In the genomic region with DNA sequence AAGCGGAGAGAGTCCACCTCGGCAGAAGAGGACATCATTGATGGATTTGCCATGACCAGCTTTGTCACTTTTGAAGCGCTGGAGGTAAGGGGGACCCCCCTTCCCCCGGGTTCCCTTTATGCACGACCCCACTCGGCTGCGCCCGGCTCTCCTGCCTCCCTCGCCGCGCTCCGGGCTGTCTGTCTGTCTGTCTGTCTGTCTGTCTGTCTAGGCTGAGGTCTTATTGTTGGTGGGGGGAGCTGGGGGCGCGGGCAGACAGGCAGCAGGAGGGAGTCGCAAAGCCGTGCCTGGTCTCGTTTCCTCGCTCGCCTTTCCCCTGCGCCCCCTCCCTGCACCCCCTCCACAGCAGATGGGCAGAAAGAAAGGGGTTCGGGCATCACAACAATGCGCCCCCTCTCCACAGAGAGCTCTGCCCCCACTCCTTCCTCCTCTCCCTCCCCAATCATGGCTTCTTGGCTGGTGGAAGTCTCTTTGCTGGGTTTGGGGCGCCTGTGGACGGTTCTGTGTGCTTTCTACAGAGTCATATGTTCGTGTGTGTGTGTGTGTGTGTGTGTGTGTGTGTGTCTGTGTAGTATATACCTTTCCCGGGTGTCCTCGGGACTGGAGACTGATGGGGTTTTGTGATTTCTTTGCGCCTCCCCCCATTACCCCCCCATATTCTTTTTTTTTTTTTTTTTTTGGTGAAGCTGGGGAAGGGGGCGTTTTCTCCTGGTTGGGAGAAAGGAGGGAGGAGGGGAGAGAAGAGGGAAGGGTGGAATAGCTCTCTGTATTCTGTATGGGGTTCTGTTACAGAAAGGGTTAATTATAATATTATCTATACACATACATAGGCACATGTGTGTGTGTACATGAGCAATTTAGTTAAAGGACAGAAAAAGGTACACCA, we compare ENCODE assay signal across 8 cellular contexts. TPM values are rescaled to one million over a fixed set of nuclear protein-coding genes. Genes with fewer than 3 reads are reported as not detected.
DNase-seq lines count a peak whose midpoint lies in the region; ATAC-seq and TF ChIP-seq lines count a peak whose summit lies in the region.

No MANE protein-coding gene starts in this region.

- H3K36me3 ChIP-seq in heart left ventricle (no peaks in the 10 kb centered on the region), adipocyte (ENCODE audit: control insufficient read depth, insufficient read depth, low read length, severe bottlenecking) (no peaks in the 10 kb centered on the region), mesenchymal stem cell (ENCODE audit: control insufficient read depth in 1 of 2, insufficient read depth in 2 of 2, low read depth in 1 of 2, low read length in 2 of 2) (no peaks in the 10 kb centered on the region), vagina (no peaks in the 10 kb centered on the region)

- H3K27me3 ChIP-seq in heart left ventricle (no peaks in the 10 kb centered on the region), adipocyte (replicated peaks; ENCODE audit: control insufficient read depth, insufficient read depth, low read length) (no peaks in the 10 kb centered on the region), mesenchymal stem cell (ENCODE audit: control insufficient read depth in 1 of 2, insufficient read depth in 1 of 2, low read length in 2 of 2) (no peaks in the 10 kb centered on the region), vagina (no peaks in the 10 kb centered on the region)

- H3K79me1 ChIP-seq in mesenchymal stem cell (replicated peaks; ENCODE audit: low read length, poor library complexity, severe bottlenecking): peaks cover 26% of the 10 kb centered on the region

- peak overlapping the region in 1 of 2 experiments; percentile 13 for H3K18ac ChIP-seq in mesenchymal stem cell (ENCODE audit: low read depth in 1 of 2, low read length in 2 of 2)

- H2AFZ ChIP-seq in mesenchymal stem cell (ENCODE audit: low read depth, low read length): no peak overlapping the region

- no peak overlapping the region for H2BK12ac ChIP-seq in mesenchymal stem cell (ENCODE audit: low read length in 2 of 2)

- DNase-seq in heart left ventricle (peak in 4 of 5 donors; percentile 11 to 65 (median 20)), cardiac septum (ENCODE audit: low spot score) (no peak), adipocyte (ENCODE audit: low read depth) (peak; percentile 44), mesenchymal stem cell (no peak), vagina (ENCODE audit: extremely low spot score in 2 of 2) (no peak), HK-2 (ENCODE audit: unreplicated experiment) (no peak)
- no peak for DNase-seq in stimulated activated CD4-positive, alpha-beta T cell treated with anti-CD3 and anti-CD28 coated beads, Interleukin-12 subunit alpha, Interleukin-12 subunit beta, amount 100 ng/mL, for 4 hours

- H3K4ac ChIP-seq in mesenchymal stem cell (ENCODE audit: low read depth in 1 of 2, low read length in 2 of 2): no peak overlapping the region

- H3K4me3 ChIP-seq in heart left ventricle (peak overlapping the region; percentile 65 to 98 (median 85)), adipocyte (ENCODE audit: low read length) (peak overlapping the region; percentile 94), mesenchymal stem cell (ENCODE audit: insufficient read depth in 1 of 2, low read depth in 1 of 2, low read length in 2 of 2) (peak overlapping the region; percentile 91 to 93), vagina (peak overlapping the region; percentile 84 to 86)

- no peak overlapping the region for H2AK5ac ChIP-seq in mesenchymal stem cell (ENCODE audit: low read length, severe bottlenecking)

- peak overlapping the region; percentile 52 for H4K8ac ChIP-seq in mesenchymal stem cell (ENCODE audit: low read length)

- H3K4me2 ChIP-seq in mesenchymal stem cell (ENCODE audit: low read length, poor library complexity, severe bottlenecking): peak overlapping the region; percentile 94

- peaks cover 0 to 34% (median 6%) of the 10 kb centered on the region in 12 donors for H3K4me1 ChIP-seq in heart left ventricle
- peaks cover 29% of the 10 kb centered on the region for H3K4me1 ChIP-seq in adipocyte (ENCODE audit: control insufficient read depth, insufficient read depth, low read length)
- H3K4me1 ChIP-seq in mesenchymal stem cell (ENCODE audit: control insufficient read depth, insufficient read depth, low read depth, low read length): peaks cover 6% of the 10 kb centered on the region
- H3K4me1 ChIP-seq in vagina: peaks cover 30% of the 10 kb centered on the region

- intact Hi-C loops in heart left ventricle (cut with DNase I) (loop anchor here in 7 of 10 donors (2.0 to 10.0 kb wide), 10 partner anchors 52 to 1095 kb away; no protein-coding TSS in a partner anchor), cardiac septum (cut with DNase I) (no loop called here), vagina (cut with DNase I) (no loop called here)

- TF ChIP-seq CTCF in heart left ventricle (IDR thresholded peaks at IDR 0.05) (no peak), vagina (IDR thresholded peaks at IDR 0.05) (no peak)

- no peak overlapping the region for H3K14ac ChIP-seq in mesenchymal stem cell (ENCODE audit: low read length in 2 of 2)

- H2BK15ac ChIP-seq in mesenchymal stem cell (ENCODE audit: low read depth, poor library complexity, severe bottlenecking): no peak overlapping the region

- no peak overlapping the region for H2BK5ac ChIP-seq in mesenchymal stem cell (ENCODE audit: low read depth, low read length, poor library complexity, severe bottlenecking)

- H3K9ac ChIP-seq in adipocyte (ENCODE audit: low read length) (peak overlapping the region; percentile 88), mesenchymal stem cell (ENCODE audit: low read length) (peak overlapping the region; percentile 92)

- ATAC-seq in heart left ventricle (no peak), GM19351 (IDR thresholded peaks at IDR 0.05; ENCODE audit: unreplicated experiment) (no peak)

- TF ChIP-seq POLR2A in heart left ventricle (IDR thresholded peaks at IDR 0.05) (no peak), vagina (IDR thresholded peaks at IDR 0.05) (no peak)

- no peak overlapping the region for H2BK120ac ChIP-seq in mesenchymal stem cell (ENCODE audit: low read depth, low read length)

- H3K27ac ChIP-seq in heart left ventricle (peak overlapping the region in 5 of 12 donors; percentile 68 to 95 (median 89)), mesenchymal stem cell (ENCODE audit: low read length, poor library complexity, severe bottlenecking) (no peak overlapping the region), vagina (peak overlapping the region; percentile 87)

- no peak overlapping the region for H4K91ac ChIP-seq in mesenchymal stem cell (ENCODE audit: low read length)

- H3K9me3 ChIP-seq in heart left ventricle (no peaks in the 10 kb centered on the region), adipocyte (ENCODE audit: control insufficient read depth, low read length) (no peaks in the 10 kb centered on the region), mesenchymal stem cell (ENCODE audit: control insufficient read depth, low read length) (no peaks in the 10 kb centered on the region), vagina (no peaks in the 10 kb centered on the region)

- no peak overlapping the region for H3K23ac ChIP-seq in mesenchymal stem cell (ENCODE audit: low read length in 2 of 2)

- 0 to 2% (median 1%) methylated on average over 13 to 29 of the region's 29 CpGs for WGBS in heart left ventricle, 4 donors
- WGBS in mesenchymal stem cell: 0% methylated on average over 7 of the region's 29 CpGs

RNA-seq across cellular contexts. Expression of a gene that starts 1.8 kb away (rescaled TPM):
- 10 to 100 TPM in 4 of 9 donors, 1 to 10 TPM in 5; 5.4 to 14.0 (median 8.3) TPM for total RNA-seq in heart left ventricle
- 1 to 10 TPM; 3.4 to 3.7 TPM for polyA plus RNA-seq in heart left ventricle
- total RNA-seq in cardiac septum: 10.3 TPM
- 4.4 TPM for polyA plus RNA-seq in mesenchymal stem cell (2013, experiment 1 of 2)
- 3.9 TPM for polyA plus RNA-seq in mesenchymal stem cell (2013, experiment 2 of 2)
- 53.0 TPM for total RNA-seq in vagina

Comparison
In these comparisons a context has a peak if more than half of its experiments do, and no peak if none do; other contexts are left out.
1. DNase-seq: peak in heart left ventricle (4 of 5) and adipocyte (single experiment); none in cardiac septum (single experiment), mesenchymal stem cell (single experiment), vagina (0 of 2), stimulated activated CD4-positive, alpha-beta T cell treated with anti-CD3 and anti-CD28 coated beads, Interleukin-12 subunit alpha, Interleukin-12 subunit beta, amount 100 ng/mL, for 4 hours (single experiment) and HK-2 (single experiment).
2. intact Hi-C loops: an anchor here in heart left ventricle (2.0 to 10.0 kb wide); none called in cardiac septum and vagina.
3. Peak in every context shown above with its lines, with median percentiles within 50 percentile points of each other: H3K4me3 ChIP-seq.